Comparison of ENCODE assay signal across 13 cellular contexts in the genomic region with DNA sequence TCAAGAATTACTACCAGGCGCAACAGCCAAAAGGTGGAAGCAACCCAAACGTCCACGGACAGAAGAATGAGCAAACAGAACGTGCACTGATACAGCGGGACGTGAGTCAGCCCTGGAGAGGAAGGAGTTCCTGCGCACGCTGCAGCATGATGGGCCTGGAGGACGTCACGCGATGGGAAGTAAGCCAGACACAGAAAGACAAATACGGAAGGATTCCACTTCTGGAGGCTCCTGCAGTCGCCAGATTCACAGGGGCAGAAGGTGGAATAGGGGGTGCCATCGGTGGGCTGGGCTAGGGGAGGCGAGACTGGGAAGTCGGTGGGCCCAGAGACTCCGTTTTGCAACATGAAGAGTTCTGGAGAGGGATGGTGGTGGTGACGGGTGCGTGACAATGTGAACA.
DNase-seq lines count a peak whose midpoint lies in the region; ATAC-seq and TF ChIP-seq lines count a peak whose summit lies in the region.
"Had no signal": no experiment of that assay in that cellular context is flagged by ENCODE, and none has a peak within 500 bp of the region (broad histone marks: within the 10 kb centered on the region; RNA-seq: fewer than 3 reads in every experiment).

No MANE protein-coding gene starts in this region.

- H3K9me3 ChIP-seq in adrenal gland (replicated peaks in 1 of 3) (no peaks in the 10 kb centered on the region), thyroid gland (no peaks in the 10 kb centered on the region)
- H3K9me3 ChIP-seq: colonic mucosa, tibial nerve had no signal

- H3K27ac ChIP-seq in adrenal gland (peak overlapping the region in 2 of 5 donors; percentile 34 to 44), thyroid gland (peak overlapping the region; percentile 32 to 63 (median 48))
- H3K27ac ChIP-seq: colonic mucosa had no signal

- H3K27me3 ChIP-seq in adrenal gland (no peaks in the 10 kb centered on the region), thyroid gland (no peaks in the 10 kb centered on the region)
- H3K27me3 ChIP-seq: colonic mucosa, tibial nerve had no signal

- intact Hi-C loops in adrenal gland (cut with DNase I) (no loop called here), thyroid gland (cut with DNase I) (no loop called here)

- 77 to 81% (median 78%) methylated on average over 19 of the region's 19 CpGs for WGBS in adrenal gland, 4 donors
- 52 to 69% methylated on average over 19 of the region's 19 CpGs for WGBS in thyroid gland, 2 donors

- no peak for ATAC-seq in GM18511 (IDR thresholded peaks at IDR 0.05; ENCODE audit: unreplicated experiment)
- no peak for ATAC-seq in GM18870 (IDR thresholded peaks at IDR 0.05; ENCODE audit: unreplicated experiment)

- TF ChIP-seq CTCF in adrenal gland (IDR thresholded peaks at IDR 0.05) (no peak), thyroid gland (IDR thresholded peaks at IDR 0.05) (no peak)

- H3K36me3 ChIP-seq in adrenal gland (replicated peaks in 1 of 2) (no peaks in the 10 kb centered on the region), thyroid gland (no peaks in the 10 kb centered on the region)
- H3K36me3 ChIP-seq: colonic mucosa, tibial nerve had no signal

- H3K4me1 ChIP-seq in adrenal gland (replicated peaks in 1 of 2): no peaks in the 10 kb centered on the region
- peaks cover 12 to 26% of the 10 kb centered on the region in 2 donors for H3K4me1 ChIP-seq in thyroid gland
- H3K4me1 ChIP-seq: colonic mucosa had no signal

- TF ChIP-seq POLR2A in adrenal gland (IDR thresholded peaks at IDR 0.05): no peak
- no peak for TF ChIP-seq POLR2A in thyroid gland (IDR thresholded peaks at IDR 0.05)

- H3K4me3 ChIP-seq in adrenal gland (no peak overlapping the region), thyroid gland (replicated peaks in 1 of 3) (peak overlapping the region in 1 of 3 donors; percentile 0)
- H3K4me3 ChIP-seq: colonic mucosa, tibial nerve had no signal

- DNase-seq in NOMO-1 (lab: John Stamatoyannopoulos, UW; ENCODE audit: unreplicated experiment in 2 of 2) (peak; percentile 73 to 85), adrenal gland (peak in 5 of 7 donors; percentile 26 to 52 (median 35)), iris pigment epithelial cell (ENCODE audit: low read depth) (peak; percentile 4), thyroid gland (peak; percentile 61 to 63), GF-D8 (lab: John Stamatoyannopoulos, UW) (no peak)
- no peak for DNase-seq in activated T-cell treated with anti-CD3 and anti-CD28 coated beads, Interleukin-2, amount 50 U/mL, for 1 hour
- DNase-seq: CD8-positive, alpha-beta memory T cell; colonic mucosa; kidney glomerular epithelial cell; occipital lobe had no signal

Comparison
In these comparisons a context has a peak if more than half of its experiments do, and no peak if none do; other contexts are left out.
1. DNase-seq: peak in NOMO-1 (2 of 2), adrenal gland (5 of 7), iris pigment epithelial cell (single experiment) and thyroid gland (2 of 2); none in activated T-cell treated with anti-CD3 and anti-CD28 coated beads, Interleukin-2, amount 50 U/mL, for 1 hour (single experiment) and GF-D8 (single experiment).